In the genomic region with DNA sequence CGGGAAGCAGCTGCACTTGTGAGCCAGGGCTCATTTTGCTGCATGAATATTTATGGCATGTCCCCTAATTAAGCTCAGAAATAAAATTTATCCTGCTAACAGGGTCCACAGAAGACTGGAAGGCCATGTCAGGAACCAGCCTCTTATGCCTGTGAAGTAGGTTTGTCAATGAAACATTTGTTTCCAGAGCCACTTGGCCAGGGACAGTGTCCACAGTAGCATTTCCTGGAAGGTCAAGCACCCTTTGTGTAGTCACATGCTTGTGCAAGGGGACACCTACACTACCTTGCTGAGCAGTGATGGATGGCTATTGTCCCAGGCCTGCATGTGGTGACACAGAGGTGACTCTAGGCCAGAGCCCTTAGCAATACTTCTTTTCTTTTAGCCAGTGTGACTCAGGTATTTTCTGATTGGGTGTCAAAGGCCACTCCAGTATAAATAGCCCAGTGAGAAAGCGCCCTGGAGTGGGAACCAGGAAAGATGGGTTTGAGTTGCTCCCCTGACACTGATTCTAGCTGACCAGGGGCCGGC, we compare ENCODE assay signal across 13 cellular contexts.
DNase-seq lines count a peak whose midpoint lies in the region; ATAC-seq, FAIRE-seq and TF ChIP-seq lines count a peak whose summit lies in the region.
"Had no signal": no experiment of that assay in that cellular context is flagged by ENCODE, and none has a peak within 500 bp of the region (broad histone marks: within the 10 kb centered on the region; RNA-seq: fewer than 3 reads in every experiment).

No MANE protein-coding gene starts in this region.

- H3K36me3 ChIP-seq in PC-9 (ENCODE audit: low read depth) (no peaks in the 10 kb centered on the region), HepG2 (replicated peaks in 1 of 2; ENCODE audit: control insufficient read depth in 1 of 2, insufficient read depth in 2 of 2, low read length in 2 of 2) (no peaks in the 10 kb centered on the region), spleen (no peaks in the 10 kb centered on the region)

- intact Hi-C loops in PC-9 (cut with micrococcal nuclease; ENCODE audit: unreplicated experiment) (no loop called here), HepG2 (cut with micrococcal nuclease; ENCODE audit: unreplicated experiment) (no loop called here), spleen (cut with DNase I; ENCODE audit: low total_unique reads) (no loop called here)

- H3K4me3 ChIP-seq in PC-9 (no peak overlapping the region), HepG2 (replicated peaks in 1 of 3; ENCODE audit: insufficient read depth in 1 of 3, low read depth in 2 of 3, low read length in 3 of 3) (no peak overlapping the region), spleen (no peak overlapping the region)

- TF ChIP-seq CTCF in PC-9 (conservative IDR thresholded peaks at IDR 0.05) (no peak), HepG2 (CRISPR knock-in tag; IDR thresholded peaks at IDR 0.05) (no peak), spleen (IDR thresholded peaks at IDR 0.05 in 8 of 11, conservative IDR thresholded peaks at IDR 0.05 in 3 of 11) (no peak), endothelial cell (IDR thresholded peaks at IDR 0.05; ENCODE audit: unreplicated experiment) (no peak)

- ATAC-seq in HepG2 = peak; percentile 82
- ATAC-seq: T-cell had no signal

- H3K27ac ChIP-seq in PC-9 (peak overlapping the region; percentile 84), HepG2 (ENCODE audit: extremely low read length, insufficient read depth, low read length) (no peak overlapping the region), spleen (no peak overlapping the region)

- H3K4me2 ChIP-seq in PC-9 (peak overlapping the region; percentile 28), HepG2 (ENCODE audit: low read depth, low read length) (peak overlapping the region; percentile 14; the same call in 1 of the 2 replicates)

- in situ Hi-C loops in HepG2 (cut with HindIII; ENCODE audit: extremely low pct_ligation_motif_present, low pct_unique_long_range_greater_than_20kb) = no loop called here

- FAIRE-seq in HepG2 (lab: Jason Lieb, UNC) = no peak

- POLR2A ChIA-PET in PC-9 (lab: Charles Lee; ENCODE audit: unreplicated experiment) = no interaction called here
- POLR2A ChIA-PET in HepG2 (lab: Yijun Ruan, JAX) = no interaction called here

- no peak for TF ChIP-seq EP300 in HepG2 (IDR thresholded peaks at IDR 0.05; ENCODE audit: low read depth in 2 of 2, low read length in 2 of 2)
- TF ChIP-seq EP300 in HepG2 (CRISPR knock-in tag; IDR thresholded peaks at IDR 0.05; ENCODE audit: borderline replicate concordance) = 0 out of 2 replicates have a peak, but pooled peaks have one; percentile 30

- H3K36me3 Mint-ChIP-seq in endothelial cell (ENCODE audit: low read depth, unreplicated experiment) = no peaks in the 10 kb centered on the region
- H3K36me3 Mint-ChIP-seq: CD4-positive, CD25-positive, alpha-beta regulatory T cell; T-cell had no signal

- no peaks in the 10 kb centered on the region for H3K9me3 Mint-ChIP-seq in endothelial cell (ENCODE audit: unreplicated experiment)
- H3K9me3 Mint-ChIP-seq: activated T-cell treated with anti-CD3 and anti-CD28 coated beads, Interleukin-2, amount 50 U/mL, for 24 hours; CD4-positive, CD25-positive, alpha-beta regulatory T cell; dendritic cell treated with granulocyte-macrophage colony-stimulating factor and Interleukin-4, amounts not matched to agents 40 ng/mL and 50 ng/mL, for 4 days; T-cell had no signal

- 22% methylated on average over 3 of the region's 3 CpGs for WGBS in HepG2 (ENCODE audit: low lambda C conversion rate)
- WGBS in spleen, 5 donors = 72 to 93% (median 86%) methylated on average over 3 of the region's 3 CpGs

- peaks cover 9% of the 10 kb centered on the region for H3K27me3 Mint-ChIP-seq in endothelial cell (ENCODE audit: unreplicated experiment)
- H3K27me3 Mint-ChIP-seq: dendritic cell treated with granulocyte-macrophage colony-stimulating factor and Interleukin-4, amounts not matched to agents 40 ng/mL and 50 ng/mL, for 4 days had no signal

- H3K79me2 ChIP-seq in PC-9 (ENCODE audit: low read depth) (no peaks in the 10 kb centered on the region), HepG2 (ENCODE audit: insufficient read depth, low read length) (no peaks in the 10 kb centered on the region)

- no peaks in the 10 kb centered on the region for H3K27me3 ChIP-seq in PC-9 (ENCODE audit: insufficient read depth, low read depth)
- peaks cover 2 to 26% of the 10 kb centered on the region in 2 experiments; a peak in 4 of 5 replicates for H3K27me3 ChIP-seq in HepG2 (ENCODE audit: control insufficient read depth in 1 of 2, insufficient read depth in 2 of 2, low read length in 2 of 2)
- peaks cover 0 to 16% (median 0%) of the 10 kb centered on the region in 7 donors for H3K27me3 ChIP-seq in spleen (replicated peaks in 1 of 7)

- H2AFZ ChIP-seq in PC-9 = no peak overlapping the region
- no peak overlapping the region for H2AFZ ChIP-seq in HepG2 (ENCODE audit: low read length)

- H3K4me3 Mint-ChIP-seq in endothelial cell (ENCODE audit: unreplicated experiment) = no peak overlapping the region
- H3K4me3 Mint-ChIP-seq: activated T-cell treated with anti-CD3 and anti-CD28 coated beads, Interleukin-2, amount 50 U/mL, for 24 hours; dendritic cell treated with granulocyte-macrophage colony-stimulating factor and Interleukin-4, amounts not matched to agents 40 ng/mL and 50 ng/mL, for 4 days; T-cell had no signal

- no peaks in the 10 kb centered on the region for H3K9me2 ChIP-seq in PC-9 (ENCODE audit: insufficient read depth)

- H3K9me3 ChIP-seq in PC-9 (ENCODE audit: insufficient read depth, low read depth) = no peaks in the 10 kb centered on the region
- no peaks in the 10 kb centered on the region for H3K9me3 ChIP-seq in HepG2 (ENCODE audit: low read length)
- no peaks in the 10 kb centered on the region for H3K9me3 ChIP-seq in spleen

- H3K4me1 ChIP-seq in PC-9 (replicated peaks; ENCODE audit: insufficient read depth) (peaks cover 27% of the 10 kb centered on the region), HepG2 (ENCODE audit: insufficient read depth, low read length) (peaks cover 23% of the 10 kb centered on the region), spleen (peaks cover 0 to 8% (median 0%) of the 10 kb centered on the region in 6 donors)

- no TSS peak for BruUV-seq in PC-9 (replicated peaks; lab: Mats Ljungman, UMichigan)
- no TSS peak for BruUV-seq in HepG2 (replicated peaks; lab: Mats Ljungman, UMichigan)

- H3F3A ChIP-seq in PC-9 (ENCODE audit: insufficient read depth, low read depth) = peaks cover 22% of the 10 kb centered on the region

- CTCF ChIA-PET in PC-9 (lab: Charles Lee) = no interaction called here
- CTCF ChIA-PET in HepG2 (lab: Yijun Ruan, JAX; ENCODE audit: low intra/inter-chr PET ratio, low total read pairs) = no interaction called here

- peak; percentile 70 for DNase-seq in HT-29 (ENCODE audit: low spot score)
- peak; percentile 50 to 96 for DNase-seq in PC-9
- DNase-seq in HepG2 (ENCODE audit: low spot score) = peak; percentile 74
- DNase-seq in spleen = peak; percentile 16
- DNase-seq in HUDEP-2 (lab: John Stamatoyannopoulos, UW; ENCODE audit: unreplicated experiment in 76 of 76) = no peak
- no peak for DNase-seq in endothelial cell (ENCODE audit: low spot score)
- DNase-seq in pons (ENCODE audit: low spot score) = no peak
- DNase-seq: activated CD4-positive, CD25-positive, alpha-beta regulatory T cell treated with anti-CD3 and anti-CD28 coated beads, Interleukin-2, amount 50 U/mL, for 72 hours; activated T-cell treated with anti-CD3 and anti-CD28 coated beads, Interleukin-2, amount 50 U/mL, for 24 hours; amniotic stem cell; CD4-positive, CD25-positive, alpha-beta regulatory T cell; T-cell had no signal

- peaks cover 9% of the 10 kb centered on the region for H3K4me1 Mint-ChIP-seq in endothelial cell (ENCODE audit: unreplicated experiment)
- H3K4me1 Mint-ChIP-seq: CD4-positive, CD25-positive, alpha-beta regulatory T cell; T-cell had no signal

- TF ChIP-seq POLR2A in HepG2 (IDR thresholded peaks at IDR 0.05; ENCODE audit: insufficient read depth in 1 of 2, low read depth in 2 of 2, low read length in 2 of 2) (no peak), spleen (IDR thresholded peaks at IDR 0.05) (no peak)

- H3K9ac ChIP-seq in HepG2 (ENCODE audit: insufficient read depth, low read depth, low read length) = no peak overlapping the region

- no peak for TF ChIP-seq RAD21 in HepG2 (CRISPR knock-in tag; IDR thresholded peaks at IDR 0.05)

- H3K27ac Mint-ChIP-seq in endothelial cell (ENCODE audit: unreplicated experiment) = no peak overlapping the region
- H3K27ac Mint-ChIP-seq: activated T-cell treated with anti-CD3 and anti-CD28 coated beads, Interleukin-2, amount 50 U/mL, for 24 hours; CD4-positive, CD25-positive, alpha-beta regulatory T cell; dendritic cell treated with granulocyte-macrophage colony-stimulating factor and Interleukin-4, amounts not matched to agents 40 ng/mL and 50 ng/mL, for 4 days; T-cell had no signal

- no peaks in the 10 kb centered on the region for H4K20me1 ChIP-seq in PC-9 (ENCODE audit: insufficient read depth)
- H4K20me1 ChIP-seq in HepG2 (ENCODE audit: insufficient read depth, low read length) = no peaks in the 10 kb centered on the region

TF ChIP-seq in HepG2, 621 proteins besides CTCF, POLR2A, EP300 and RAD21 (continues in another document):
- peak; percentile 96 for TF ChIP-seq SOX5 (CRISPR knock-in tag; IDR thresholded peaks at IDR 0.05; ENCODE audit: borderline replicate concordance)
- TF ChIP-seq FOXA3 (CRISPR knock-in tag; IDR thresholded peaks at IDR 0.05) = 0 out of 2 replicates have a peak, but pooled peaks have one; percentile 8
- TF ChIP-seq NFE2 (CRISPR knock-in tag; IDR thresholded peaks at IDR 0.05) = no peak
- peak; percentile 91 for TF ChIP-seq BCL6 (CRISPR knock-in tag; IDR thresholded peaks at IDR 0.05)
- TF ChIP-seq ELF1 (CRISPR knock-in tag; IDR thresholded peaks at IDR 0.05) = no peak
- TF ChIP-seq FOXA1 (IDR thresholded peaks at IDR 0.05) = no peak
- peak; percentile 52; the same call in 1 of the 2 replicates for TF ChIP-seq FOXA1 (CRISPR knock-in tag; IDR thresholded peaks at IDR 0.05)
- TF ChIP-seq RXRA (CRISPR knock-in tag; IDR thresholded peaks at IDR 0.05) = peak; percentile 82; the same call in 1 of the 2 replicates
- TF ChIP-seq FOSL2 (CRISPR knock-in tag; IDR thresholded peaks at IDR 0.05) = peak; percentile 57
- no peak for TF ChIP-seq ARID2 (CRISPR knock-in tag; IDR thresholded peaks at IDR 0.05; ENCODE audit: borderline replicate concordance)
- TF ChIP-seq, protein P1, sequence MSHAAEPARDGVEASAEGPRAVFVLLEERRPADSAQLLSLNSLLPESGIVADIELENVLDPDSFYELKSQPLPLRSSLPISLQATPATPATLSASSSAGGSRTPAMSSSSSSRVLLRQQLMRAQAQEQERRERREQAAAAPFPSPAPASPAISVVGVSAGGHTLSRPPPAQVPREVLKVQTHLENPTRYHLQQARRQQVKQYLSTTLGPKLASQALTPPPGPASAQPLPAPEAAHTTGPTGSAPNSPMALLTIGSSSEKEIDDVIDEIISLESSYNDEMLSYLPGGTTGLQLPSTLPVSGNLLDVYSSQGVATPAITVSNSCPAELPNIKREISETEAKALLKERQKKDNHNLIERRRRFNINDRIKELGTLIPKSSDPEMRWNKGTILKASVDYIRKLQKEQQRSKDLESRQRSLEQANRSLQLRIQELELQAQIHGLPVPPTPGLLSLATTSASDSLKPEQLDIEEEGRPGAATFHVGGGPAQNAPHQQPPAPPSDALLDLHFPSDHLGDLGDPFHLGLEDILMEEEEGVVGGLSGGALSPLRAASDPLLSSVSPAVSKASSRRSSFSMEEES (CRISPR knock-in tag; IDR thresholded peaks at IDR 0.05) = peak; percentile 80; the same call in 1 of the 2 replicates

Comparison
In these comparisons a context has a peak if more than half of its experiments do, and no peak if none do; other contexts are left out.
1. DNase-seq: peak in HT-29 (single experiment), PC-9 (2 of 2), HepG2 (single experiment) and spleen (single experiment); none in HUDEP-2 (0 of 76), endothelial cell (single experiment) and pons (single experiment).